ENCODE assay signal across 17 cellular contexts in the genomic region with DNA sequence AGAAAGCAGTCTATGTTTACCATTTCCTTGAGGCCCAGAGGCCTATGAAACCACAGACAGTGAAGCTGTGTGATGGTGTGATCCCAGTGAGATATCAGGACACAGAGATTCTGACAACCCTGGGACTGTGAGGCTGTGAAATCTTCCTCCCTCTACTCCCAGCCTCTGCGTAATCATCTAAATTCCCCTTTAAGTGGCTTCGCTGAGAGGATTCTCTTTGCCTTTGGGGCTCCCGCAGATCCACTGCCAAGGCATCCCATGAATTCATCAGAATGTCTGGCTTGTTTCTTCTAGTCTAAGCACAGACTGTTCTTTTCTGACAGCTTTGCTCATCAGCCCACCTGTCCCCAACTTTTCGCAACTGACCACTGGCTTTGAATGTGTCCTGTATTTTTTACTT.
"Had no signal": no experiment of that assay in that cellular context is flagged by ENCODE, and none has a peak within 500 bp of the region (broad histone marks: within the 10 kb centered on the region; RNA-seq: fewer than 3 reads in every experiment).

No MANE protein-coding gene starts in this region.

- H3K4me3 ChIP-seq: psoas muscle, thyroid gland, uterus had no signal

- H3K4me3 Mint-ChIP-seq: activated naive CD8-positive, alpha-beta T cell treated with anti-CD3 and anti-CD28 coated beads for 36 hours; activated T-cell treated with anti-CD3 and anti-CD28 coated beads, Interleukin-2, amount 50 U/mL, for 4 hours; stimulated activated naive CD8-positive, alpha-beta T cell treated with anti-CD3 and anti-CD28 coated beads, Interleukin-15, amount 100 ng/mL, for 72 hours; T-helper 2 cell treated with Interferon-gamma antibody and Interleukin-4, amounts not matched to agents 5 μg/mL and 100 μg/mL, for 36 hours had no signal

- DNase-seq: activated CD4-positive, alpha-beta T cell treated with anti-CD3 and anti-CD28 coated beads, Interleukin-2, amount 50 U/mL, for 48 hours; activated gamma-delta T cell; activated naive CD8-positive, alpha-beta T cell treated with anti-CD3 and anti-CD28 coated beads for 36 hours; activated T-cell treated with anti-CD3 and anti-CD28 coated beads, Interleukin-2, amount 50 U/mL, for 4 hours; anterior cingulate cortex; hippocampal formation; left colon; mammary epithelial cell; occipital lobe; psoas muscle; SHP77 treated with DMSO at 0.1 percent for 48 hours; stimulated activated CD4-positive, alpha-beta T cell treated with anti-CD3 and anti-CD28 coated beads, Interleukin-2, amount 100 ng/mL, for 48 hours; stimulated activated naive CD8-positive, alpha-beta T cell treated with anti-CD3 and anti-CD28 coated beads, Interleukin-15, amount 100 ng/mL, for 72 hours; SW 1271; thyroid gland; uterus had no signal

- H3K9me3 ChIP-seq: psoas muscle, thyroid gland, uterus had no signal

- H3K27ac ChIP-seq: psoas muscle, thyroid gland, uterus had no signal

- H3K27me3 Mint-ChIP-seq: activated naive CD8-positive, alpha-beta T cell treated with anti-CD3 and anti-CD28 coated beads for 36 hours had no signal

- H3K36me3 ChIP-seq: thyroid gland, uterus had no signal

- H3K27ac Mint-ChIP-seq: activated naive CD8-positive, alpha-beta T cell treated with anti-CD3 and anti-CD28 coated beads for 36 hours; stimulated activated naive CD8-positive, alpha-beta T cell treated with anti-CD3 and anti-CD28 coated beads, Interleukin-15, amount 100 ng/mL, for 72 hours; T-helper 2 cell treated with Interferon-gamma antibody and Interleukin-4, amounts not matched to agents 5 μg/mL and 100 μg/mL, for 36 hours had no signal

- H3K36me3 Mint-ChIP-seq: activated naive CD8-positive, alpha-beta T cell treated with anti-CD3 and anti-CD28 coated beads for 36 hours had no signal

- H3K4me1 Mint-ChIP-seq: activated naive CD8-positive, alpha-beta T cell treated with anti-CD3 and anti-CD28 coated beads for 36 hours; stimulated activated naive CD8-positive, alpha-beta T cell treated with anti-CD3 and anti-CD28 coated beads, Interleukin-15, amount 100 ng/mL, for 72 hours had no signal

- H3K4me1 ChIP-seq: psoas muscle, thyroid gland had no signal

- H3K27me3 ChIP-seq: thyroid gland, uterus had no signal
